ENCODE assay signal across 18 cellular contexts in the genomic region with DNA sequence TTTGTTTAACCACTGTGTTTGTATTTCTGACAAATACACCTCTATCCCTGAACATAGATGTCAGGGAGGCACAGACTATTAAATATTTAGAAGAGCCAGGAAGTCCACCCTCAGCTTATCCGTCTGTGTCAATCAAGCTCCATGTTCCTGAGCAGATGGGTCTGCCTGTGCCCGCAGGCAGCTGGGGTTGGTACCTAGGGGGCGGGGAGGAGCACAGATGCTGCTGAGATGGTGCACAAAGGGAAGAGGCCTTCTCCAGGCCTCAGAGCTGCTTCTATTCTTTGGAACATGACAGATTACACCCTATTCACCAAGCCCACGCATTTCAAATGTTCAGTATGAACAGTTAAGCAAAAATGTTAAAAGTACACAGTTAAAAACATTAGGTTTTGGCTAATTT.
DNase-seq lines count a peak whose midpoint lies in the region; TF ChIP-seq lines count a peak whose summit lies in the region.
"Had no signal": no experiment of that assay in that cellular context is flagged by ENCODE, and none has a peak within 500 bp of the region (broad histone marks: within the 10 kb centered on the region; RNA-seq: fewer than 3 reads in every experiment).

No MANE protein-coding gene starts in this region.

- H3K36me3 Mint-ChIP-seq in HFFc6 (ENCODE audit: low read depth), result no peaks in the 10 kb centered on the region
- H3K36me3 Mint-ChIP-seq: CD4-positive, alpha-beta memory T cell had no signal

- peak overlapping the region; percentile 80 for H3K27ac ChIP-seq in Karpas-422 (ENCODE audit: low read length)
- no peak overlapping the region for H3K27ac ChIP-seq in WERI-Rb-1
- H3K27ac ChIP-seq in transverse colon, result no peak overlapping the region
- H3K27ac ChIP-seq: brain microvascular endothelial cell, SJSA1 had no signal

- H3K4me3 Mint-ChIP-seq in HFFc6, result no peak overlapping the region
- H3K4me3 Mint-ChIP-seq: CD4-positive, alpha-beta memory T cell; neural crest cell; T-helper 17 cell had no signal

- no peak overlapping the region for H3K27ac Mint-ChIP-seq in HFFc6
- H3K27ac Mint-ChIP-seq: CD4-positive, alpha-beta memory T cell; T-helper 17 cell had no signal

- no peaks in the 10 kb centered on the region for H3K9me3 Mint-ChIP-seq in HFFc6
- H3K9me3 Mint-ChIP-seq: CD4-positive, alpha-beta memory T cell; neural crest cell had no signal

- peaks cover 65% of the 10 kb centered on the region for H3K4me1 ChIP-seq in Karpas-422 (ENCODE audit: low read length)
- no peaks in the 10 kb centered on the region for H3K4me1 ChIP-seq in transverse colon
- H3K4me1 ChIP-seq: HAP-1, SJSA1 had no signal

- TF ChIP-seq CTCF in WERI-Rb-1 (IDR thresholded peaks at IDR 0.05; ENCODE audit: low read depth, low read length) (no peak), transverse colon (IDR thresholded peaks at IDR 0.05) (no peak), HFFc6 (IDR thresholded peaks at IDR 0.05) (no peak)

- no peaks in the 10 kb centered on the region for H3K9me2 ChIP-seq in Karpas-422 (replicated peaks; ENCODE audit: insufficient read depth, low read length)

- H3K27me3 Mint-ChIP-seq in HFFc6 (ENCODE audit: insufficient read depth), result no peaks in the 10 kb centered on the region

- H2AFZ ChIP-seq in Karpas-422 (ENCODE audit: low read length), result peak overlapping the region; percentile 28

- no peaks in the 10 kb centered on the region for H3K9me3 ChIP-seq in Karpas-422 (ENCODE audit: low read length)
- H3K9me3 ChIP-seq in WERI-Rb-1 (ENCODE audit: severe bottlenecking), result no peaks in the 10 kb centered on the region
- no peaks in the 10 kb centered on the region for H3K9me3 ChIP-seq in transverse colon
- H3K9me3 ChIP-seq: HAP-1, SJSA1 had no signal

- WGBS in transverse colon (ENCODE audit: low coverage in 1 of 2), 2 donors, result 83% methylated on average over 4 of the region's 4 CpGs; no CpG with 5 or more reads in 1 of the 2 donors

- no peaks in the 10 kb centered on the region for H4K20me1 ChIP-seq in Karpas-422 (ENCODE audit: insufficient read depth, low read depth, low read length)

- H3K9ac ChIP-seq in Karpas-422 (ENCODE audit: low read length), result no peak overlapping the region

- no peaks in the 10 kb centered on the region for H3K79me2 ChIP-seq in Karpas-422 (ENCODE audit: low read length)

- no peak for TF ChIP-seq POLR2A in transverse colon (IDR thresholded peaks at IDR 0.05)

- H3K4me2 ChIP-seq in Karpas-422 (ENCODE audit: low read depth, low read length, poor library complexity, severe bottlenecking), result peak overlapping the region; percentile 4

- intact Hi-C loops in transverse colon (cut with DNase I; ENCODE audit: low total_unique reads), result no loop called here

- peak; percentile 7 to 9 for DNase-seq in SHP77 (lab: John Stamatoyannopoulos, UW)
- DNase-seq in SHP77 treated with DMSO at 0.1 percent for 48 hours (lab: John Stamatoyannopoulos, UW), result no peak
- peak; percentile 68 for DNase-seq in Karpas-422
- DNase-seq in WERI-Rb-1, result peak; percentile 78
- no peak for DNase-seq in transverse colon
- DNase-seq in HFFc6, result no peak
- DNase-seq in NCI-H446 treated with DMSO at 0.1 percent for 48 hours (lab: John Stamatoyannopoulos, UW), result no peak
- DNase-seq: activated CD8-positive, alpha-beta memory T cell treated with anti-CD3 and anti-CD28 coated beads, Interleukin-2, amount 50 U/mL, for 4 hours; activated effector memory CD4-positive, alpha-beta T cell treated with anti-CD3 and anti-CD28 coated beads, Interleukin-2, amount 50 U/mL, for 16 hours; brain microvascular endothelial cell; CD4-positive, alpha-beta memory T cell; NCI-H1105 treated with DMSO at 0.1 percent for 48 hours; stimulated activated CD4-positive, alpha-beta T cell treated with anti-CD3 and anti-CD28 coated beads, Interleukin-2, amount 100 ng/mL, for 24 hours; stimulated activated naive CD4-positive, alpha-beta T cell; T-helper 17 cell had no signal

- no peaks in the 10 kb centered on the region for H3K4me1 Mint-ChIP-seq in HFFc6 (ENCODE audit: low read depth)
- H3K4me1 Mint-ChIP-seq: CD4-positive, alpha-beta memory T cell; T-helper 17 cell had no signal

- H3K36me3 ChIP-seq in Karpas-422 (ENCODE audit: insufficient read depth, low read length), result no peaks in the 10 kb centered on the region
- no peaks in the 10 kb centered on the region for H3K36me3 ChIP-seq in WERI-Rb-1
- no peaks in the 10 kb centered on the region for H3K36me3 ChIP-seq in transverse colon
- H3K36me3 ChIP-seq: brain microvascular endothelial cell, HAP-1, SJSA1 had no signal

- H3K4me3 ChIP-seq in Karpas-422 (ENCODE audit: low read length) (no peak overlapping the region), WERI-Rb-1 (ENCODE audit: low read depth, low read length) (no peak overlapping the region), transverse colon (no peak overlapping the region)
- H3K4me3 ChIP-seq: HAP-1, SJSA1 had no signal

- in situ Hi-C loops in transverse colon (cut with MboI; ENCODE audit: low pct_ligation_motif_present in 1 of 4, low pct_unique_long_range_greater_than_20kb in 1 of 4, low sequenced_read_pairs in 3 of 4), result no loop called here

- TF ChIP-seq EP300 in transverse colon (IDR thresholded peaks at IDR 0.05; ENCODE audit: low read depth), result no peak

- H3K27me3 ChIP-seq in Karpas-422 (ENCODE audit: low read length), result no peaks in the 10 kb centered on the region
- no peaks in the 10 kb centered on the region for H3K27me3 ChIP-seq in WERI-Rb-1 (ENCODE audit: insufficient read depth, low read depth, severe bottlenecking)
- no peaks in the 10 kb centered on the region for H3K27me3 ChIP-seq in transverse colon
- H3K27me3 ChIP-seq: brain microvascular endothelial cell had no signal

Comparison
In these comparisons a context has a peak if more than half of its experiments do, and no peak if none do; other contexts are left out.
1. DNase-seq: peak in SHP77 (2 of 2), Karpas-422 (single experiment) and WERI-Rb-1 (single experiment); none in SHP77 treated with DMSO at 0.1 percent for 48 hours (single experiment), transverse colon (single experiment), HFFc6 (single experiment) and NCI-H446 treated with DMSO at 0.1 percent for 48 hours (single experiment).